ENCODE assay signal across 8 cellular contexts in genomic region chr7:27150568-27151340, GRCh38. TPM values are rescaled to one million over a fixed set of nuclear protein-coding genes. Genes with fewer than 3 reads are reported as not detected.
DNase-seq lines count a peak whose midpoint lies in the region; ATAC-seq, FAIRE-seq and TF ChIP-seq lines count a peak whose summit lies in the region.

No MANE protein-coding gene starts in this region.

- WGBS in trophoblast cell (ENCODE audit: extremely low coverage, insufficient coverage, insufficient read length) = no CpG with 5 or more reads among the region's 58 CpGs

- peak overlapping the region; percentile 73 for H3K27ac Mint-ChIP-seq in Calu3 (ENCODE audit: unreplicated experiment)
- H3K27ac Mint-ChIP-seq in glutamatergic neuron (ENCODE audit: unreplicated experiment) = no peak overlapping the region

- H3K9me3 ChIP-seq in trophoblast cell (ENCODE audit: insufficient read depth, low read depth, low read length) = peaks cover 47% of the 10 kb centered on the region

- H2AK5ac ChIP-seq in trophoblast cell (ENCODE audit: low read length) = no peak overlapping the region

- peak overlapping the region; percentile 59 for H3K4me2 ChIP-seq in trophoblast cell (ENCODE audit: low read length)

- no peaks in the 10 kb centered on the region for H3K36me3 ChIP-seq in trophoblast cell (ENCODE audit: control insufficient read depth in 1 of 2, insufficient read depth in 2 of 2, low read length in 2 of 2)

- DNase-seq in Calu3 (peak; percentile 91), HT-29 (ENCODE audit: low spot score) (peak; percentile 93), RCC 7860 (ENCODE audit: low spot score) (peak; percentile 62), glutamatergic neuron (peak; percentile 85), trophoblast cell (peak; percentile 50 to 83), GF-D8 (lab: John Stamatoyannopoulos, UW) (no peak)
- peak; percentile 72 for DNase-seq in activated naive CD4-positive, alpha-beta T cell treated with Interleukin-2 at 50 U/mL for 16 hours

- no peak overlapping the region for H2BK12ac ChIP-seq in trophoblast cell (ENCODE audit: low read length)

- BruUV-seq in Calu3 (replicated peaks; lab: Mats Ljungman, UMichigan) = no TSS peak

- no peak overlapping the region for H3K18ac ChIP-seq in trophoblast cell (ENCODE audit: low read length)

- no peak overlapping the region for H4K12ac ChIP-seq in trophoblast cell (ENCODE audit: low read depth, low read length)

- no peak overlapping the region for H3K9ac ChIP-seq in trophoblast cell (ENCODE audit: low read length)

- no peak for FAIRE-seq in RCC 7860 (lab: Jason Lieb, UNC)

- H3K23ac ChIP-seq in trophoblast cell (ENCODE audit: low read length) = no peak overlapping the region

- no peak overlapping the region for H3K14ac ChIP-seq in trophoblast cell (ENCODE audit: low read length)

- H3K36me3 Mint-ChIP-seq in Calu3 (ENCODE audit: insufficient read depth, unreplicated experiment) = peaks cover 37% of the 10 kb centered on the region
- H3K36me3 Mint-ChIP-seq in glutamatergic neuron (ENCODE audit: unreplicated experiment) = peaks cover 17% of the 10 kb centered on the region

- CTCF ChIA-PET in Calu3 (lab: Charles Lee) = interaction anchor here (0.7 to 2.4 kb wide), 13 partner anchors 9 to 1208 kb away, joined by 3 to 21 read pairs (median 5); partner anchors contain the start of genes HOXA10 and SKAP2

- TF ChIP-seq CTCF in Calu3 (IDR thresholded peaks at IDR 0.05; ENCODE audit: unreplicated experiment) = peak; percentile 96
- TF ChIP-seq CTCF in glutamatergic neuron (IDR thresholded peaks at IDR 0.05; ENCODE audit: partially characterized antibody, unreplicated experiment) = peak; percentile 88

- no peak overlapping the region for H2AFZ ChIP-seq in trophoblast cell (ENCODE audit: insufficient read depth, low read length, poor library complexity)

- H3K79me1 ChIP-seq in trophoblast cell (ENCODE audit: low read length) = no peaks in the 10 kb centered on the region

- no peak overlapping the region for H4K8ac ChIP-seq in trophoblast cell (ENCODE audit: low read depth, low read length)

- no peak overlapping the region for H3K27ac ChIP-seq in trophoblast cell (ENCODE audit: low read depth, low read length)

- no peak overlapping the region for H3K4ac ChIP-seq in trophoblast cell (ENCODE audit: low read depth, low read length)

- no peaks in the 10 kb centered on the region for H3K4me1 ChIP-seq in trophoblast cell (ENCODE audit: control insufficient read depth in 1 of 2, insufficient read depth in 2 of 2, low read length in 2 of 2)

- H3K79me2 ChIP-seq in trophoblast cell (ENCODE audit: control insufficient read depth, insufficient read depth, low read length, poor library complexity) = no peaks in the 10 kb centered on the region

- H3K27me3 ChIP-seq in trophoblast cell (ENCODE audit: insufficient read depth, low read length) = peaks cover 89% of the 10 kb centered on the region

- intact Hi-C loops in Calu3 (cut with micrococcal nuclease; ENCODE audit: unreplicated experiment) = loop anchor here (5.0 kb wide), 1 partner anchor 1258 kb away; no protein-coding TSS in a partner anchor

- H3K27me3 Mint-ChIP-seq in Calu3 (ENCODE audit: unreplicated experiment) (peaks cover 36% of the 10 kb centered on the region), glutamatergic neuron (ENCODE audit: unreplicated experiment) (peaks cover 62% of the 10 kb centered on the region)

- H2BK120ac ChIP-seq in trophoblast cell (ENCODE audit: insufficient read depth, low read length, poor library complexity) = no peak overlapping the region

- H2BK5ac ChIP-seq in trophoblast cell (ENCODE audit: low read depth, low read length, poor library complexity) = no peak overlapping the region

- H3K4me3 ChIP-seq in trophoblast cell (ENCODE audit: low read depth, low read length) = no peak overlapping the region

- H4K91ac ChIP-seq in trophoblast cell (ENCODE audit: low read depth, low read length) = no peak overlapping the region

- H3K4me1 Mint-ChIP-seq in Calu3 (ENCODE audit: low read depth, unreplicated experiment) = peaks cover 11% of the 10 kb centered on the region
- H3K4me1 Mint-ChIP-seq in glutamatergic neuron (ENCODE audit: low read depth, unreplicated experiment) = no peaks in the 10 kb centered on the region

- H3K9me3 Mint-ChIP-seq in Calu3 (ENCODE audit: low read depth, unreplicated experiment) (no peaks in the 10 kb centered on the region), glutamatergic neuron (ENCODE audit: unreplicated experiment) (peaks cover 12% of the 10 kb centered on the region)

- peak; percentile 76 for ATAC-seq in GM19467 (IDR thresholded peaks at IDR 0.05; ENCODE audit: unreplicated experiment)

- H3K4me3 Mint-ChIP-seq in Calu3 (ENCODE audit: low read depth, unreplicated experiment) = peak overlapping the region; percentile 76
- H3K4me3 Mint-ChIP-seq in glutamatergic neuron (ENCODE audit: unreplicated experiment) = peak overlapping the region; percentile 77

RNA-seq across cellular contexts. Expression of gene HOXA3, which starts 1.6 kb away (rescaled TPM):
- total RNA-seq in Calu3 (2022) (15.9 and 20.9 TPM in 2 replicates), glutamatergic neuron (ENCODE audit: unreplicated experiment) (not detected)
- 27.8 and 29.0 TPM in 2 replicates for total RNA-seq in HT-29 (2014; rRNA removed; shearing (Covaris generic))
- not detected in 2 replicates for polyA plus RNA-seq in trophoblast cell (2013)

RNA-seq across cellular contexts. Expression of gene HOXA6, which starts 3.2 kb away (rescaled TPM):
- total RNA-seq in Calu3 (2022) (11.4 and 12.4 TPM in 2 replicates), glutamatergic neuron (ENCODE audit: unreplicated experiment) (not detected)
- 25.5 and 28.1 TPM in 2 replicates for total RNA-seq in HT-29 (2014; rRNA removed; shearing (Covaris generic))
- polyA plus RNA-seq in trophoblast cell (2013) = not detected in 2 replicates

RNA-seq across cellular contexts. Expression of gene HOXA7, which starts 5.7 kb away (rescaled TPM):
- total RNA-seq in Calu3 (2022) (not detected in 2 replicates), glutamatergic neuron (ENCODE audit: unreplicated experiment) (not detected)
- 5.6 and 10.7 TPM in 2 replicates for total RNA-seq in HT-29 (2014; rRNA removed; shearing (Covaris generic))
- not detected in 2 replicates for polyA plus RNA-seq in trophoblast cell (2013)

RNA-seq across cellular contexts. Expression of gene HOXA5, which starts 7.3 kb away (rescaled TPM):
- total RNA-seq in Calu3 (2022) (8.3 and 10.6 TPM in 2 replicates), glutamatergic neuron (ENCODE audit: unreplicated experiment) (not detected)
- total RNA-seq in HT-29 (2014; rRNA removed; shearing (Covaris generic)) = 22.1 and 29.3 TPM in 2 replicates
- polyA plus RNA-seq in trophoblast cell (2013) = not detected in 2 replicates

RNA-seq across cellular contexts. Expression of gene HOXA9, which starts 14.6 kb away (rescaled TPM):
- total RNA-seq in Calu3 (2022) (1.7 and 2.5 TPM in 2 replicates), glutamatergic neuron (ENCODE audit: unreplicated experiment) (not detected)
- total RNA-seq in HT-29 (2014; rRNA removed; shearing (Covaris generic)) = 96.1 and 99.2 TPM in 2 replicates
- 1.2 and 1.5 TPM in 2 replicates for polyA plus RNA-seq in trophoblast cell (2013)

Comparison
In these comparisons a context has a peak if more than half of its experiments do, and no peak if none do; other contexts are left out.
1. RNA of gene HOXA3, which starts 1.6 kb away (total RNA-seq): 27.8 to 29.0 TPM in HT-29 and 15.9 to 20.9 TPM in Calu3; not detected in glutamatergic neuron (single experiment); every median in the first group is over 10 times any median in the second.
2. RNA of gene HOXA6, which starts 3.2 kb away (total RNA-seq): 25.5 to 28.1 TPM in HT-29 and 11.4 to 12.4 TPM in Calu3; not detected in glutamatergic neuron (single experiment); every median in the first group is over 10 times any median in the second.